ENCODE assay signal across 4 cellular contexts in the genomic region with DNA sequence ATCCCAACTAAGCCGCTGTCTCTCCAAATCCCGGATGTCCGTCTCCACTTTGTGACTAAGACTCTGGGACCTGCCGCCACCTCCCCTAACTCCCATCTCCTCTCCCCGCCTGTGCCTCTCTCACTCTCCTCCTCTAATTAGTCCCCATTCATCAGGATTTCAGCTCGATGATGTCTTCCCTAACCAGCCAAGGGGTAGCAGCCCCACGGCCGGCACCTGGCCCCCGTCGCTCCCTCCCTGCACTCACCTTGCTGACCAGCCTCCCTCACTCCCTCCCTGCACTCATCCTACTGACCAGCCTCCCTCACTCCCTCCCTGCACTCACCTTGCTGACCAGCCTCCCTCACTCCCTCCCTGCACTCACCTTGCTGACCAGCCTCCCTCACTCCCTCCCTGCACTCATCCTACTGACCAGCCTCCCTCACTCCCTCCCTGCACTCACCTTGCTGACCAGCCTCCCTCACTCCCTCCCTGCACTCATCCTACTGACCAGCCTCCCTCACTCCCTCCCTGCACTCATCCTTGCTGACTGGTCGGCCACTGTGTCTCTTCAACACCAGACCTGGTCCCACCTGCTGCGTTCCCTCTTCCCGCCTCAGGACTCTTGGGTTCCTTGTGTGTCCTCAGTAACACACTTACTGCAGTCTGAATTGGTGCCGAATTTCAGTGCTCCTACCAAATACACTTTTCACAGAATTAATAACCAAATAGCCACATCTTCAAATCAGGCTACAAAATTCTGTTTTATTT.
DNase-seq lines count a peak whose midpoint lies in the region; ATAC-seq, FAIRE-seq and TF ChIP-seq lines count a peak whose summit lies in the region.
"Not testable (repeated sequence)": the region's sequence is repeated elsewhere in the genome, so short reads cannot be mapped to it uniquely, and the experiment has no call there.

No MANE protein-coding gene starts in this region.

- not testable (repeated sequence) for H3K9ac ChIP-seq in H1 (replicated peaks in 1 of 4; ENCODE audit: extremely low read depth in 1 of 4, low read depth in 3 of 4, low read length in 3 of 4)

- H4K8ac ChIP-seq in H1 (ENCODE audit: extremely low read depth, insufficient read depth, low read length): not testable (repeated sequence)

- not testable (repeated sequence) for H2AFZ ChIP-seq in H1 (ENCODE audit: low read length)

- not testable (repeated sequence) for TF ChIP-seq CTCF in H1 (IDR thresholded peaks at IDR 0.05; ENCODE audit: control extremely low read depth in 1 of 3, insufficient read depth in 1 of 3, low read depth in 1 of 3, low read length in 3 of 3); upper lobe of right lung (IDR thresholded peaks at IDR 0.05)

- not testable (repeated sequence) for H3K36me3 ChIP-seq in H1 (ENCODE audit: control insufficient read depth in 2 of 4, insufficient read depth in 4 of 4, low read length in 3 of 4); upper lobe of right lung

- POLR2A ChIA-PET in H1 (lab: Charles Lee; ENCODE audit: partially characterized antibody): not testable (repeated sequence)

- not testable (repeated sequence) for H3K23me2 ChIP-seq in H1 (ENCODE audit: low read depth, low read length)

- not testable (repeated sequence) for H4K20me1 ChIP-seq in H1 (replicated peaks in 1 of 2; ENCODE audit: control insufficient read depth in 1 of 2, insufficient read depth in 2 of 2, low read length in 2 of 2)

- 94% methylated on average over 14 of the region's 14 CpGs; no CpG with 5 or more reads in 1 of the 2 experiments for WGBS in H1 (ENCODE audit: extremely low coverage in 1 of 2, insufficient coverage in 1 of 2, insufficient read length in 1 of 2, insufficient replicate concordance in 2 of 2, low coverage in 1 of 2, low lambda C conversion rate in 2 of 2, missing lambda C conversion rate in 1 of 2), 2 experiments

- not testable (repeated sequence) for H4K91ac ChIP-seq in H1 (replicated peaks; ENCODE audit: insufficient read length, low read length)

- not testable (repeated sequence) for TF ChIP-seq RAD21 in H1 (IDR thresholded peaks at IDR 0.05 in 1 of 2, conservative IDR thresholded peaks at IDR 0.05 in 1 of 2; ENCODE audit: low read depth in 2 of 2, low read length in 2 of 2)

- not testable (repeated sequence) for H3K14ac ChIP-seq in H1 (ENCODE audit: insufficient read length)

- CTCF ChIA-PET in H1 (lab: Charles Lee; ENCODE audit: partially characterized antibody): interaction anchor here (0.8 kb wide), 1 partner anchor 28 kb away, joined by 3 read pairs; no protein-coding TSS in a partner anchor

- H3K27me3 ChIP-seq in H1 (replicated peaks in 1 of 4; ENCODE audit: control insufficient read depth in 3 of 4, extremely low read depth in 1 of 4, insufficient read depth in 3 of 4, low read length in 3 of 4); upper lobe of right lung: not testable (repeated sequence)

- not testable (repeated sequence) for H3K79me2 ChIP-seq in H1 (ENCODE audit: control insufficient read depth in 1 of 2, insufficient read depth in 2 of 2, low read length in 2 of 2)

- not testable (repeated sequence) for H3K56ac ChIP-seq in H1 (replicated peaks; ENCODE audit: insufficient read length, low read depth, low read length)

- H3K9me3 ChIP-seq in H1 (ENCODE audit: insufficient read depth in 2 of 2, low read depth in 1 of 2, low read length in 1 of 2); upper lobe of right lung: not testable (repeated sequence)

- not testable (repeated sequence) for H3K4me3 ChIP-seq in H1 (ENCODE audit: extremely low read depth in 1 of 4, insufficient read depth in 2 of 4, low read depth in 3 of 4, low read length in 4 of 4); upper lobe of right lung

- intact Hi-C loops in cardiac septum (cut with DNase I); posterior vena cava (cut with DNase I); upper lobe of right lung (cut with DNase I): not testable (repeated sequence)

- not testable (repeated sequence) for H3K23ac ChIP-seq in H1 (ENCODE audit: insufficient read length)

- H2BK15ac ChIP-seq in H1 (ENCODE audit: low read length): 0 out of 2 replicates have a peak overlapping the region, but pooled peaks have one; percentile 72

- not testable (repeated sequence) for FAIRE-seq in H1 (lab: Jason Lieb, UNC)

- H3K4me2 ChIP-seq in H1 (ENCODE audit: insufficient read depth in 1 of 2, low read depth in 2 of 2, low read length in 2 of 2): not testable (repeated sequence)

- H2BK12ac ChIP-seq in H1 (ENCODE audit: low read depth, low read length): not testable (repeated sequence)

- not testable (repeated sequence) for H3K79me1 ChIP-seq in H1 (ENCODE audit: low read depth, low read length)

- not testable (repeated sequence) for TF ChIP-seq EP300 in H1 (IDR thresholded peaks at IDR 0.05; ENCODE audit: borderline replicate concordance in 1 of 2, low read depth in 2 of 2, low read length in 2 of 2)

- DNase-seq in H1 (ENCODE audit: low read depth in 1 of 2, low spot score in 2 of 2): not testable (repeated sequence)
- DNase-seq in cardiac septum (ENCODE audit: low spot score) (peak; percentile 51), posterior vena cava (ENCODE audit: low spot score) (peak; percentile 67), upper lobe of right lung (peak; percentile 35)

- H2BK20ac ChIP-seq in H1 (ENCODE audit: low read length): not testable (repeated sequence)

- H3K4me1 ChIP-seq in H1 (replicated peaks in 1 of 4; ENCODE audit: control insufficient read depth in 3 of 4, insufficient read depth in 4 of 4, low read length in 3 of 4); upper lobe of right lung: not testable (repeated sequence)

- H4K5ac ChIP-seq in H1 (ENCODE audit: insufficient read length, low read depth, low read length): not testable (repeated sequence)

- not testable (repeated sequence) for H2BK5ac ChIP-seq in H1 (ENCODE audit: low read depth, low read length)

- not testable (repeated sequence) for H2BK120ac ChIP-seq in H1 (replicated peaks; ENCODE audit: low read depth, low read length)

- H3K4ac ChIP-seq in H1 (replicated peaks; ENCODE audit: insufficient read length, low read depth, low read length): not testable (repeated sequence)

- not testable (repeated sequence) for TF ChIP-seq POLR2A in H1 (IDR thresholded peaks at IDR 0.05; ENCODE audit: control extremely low read depth in 1 of 2, low read depth in 2 of 2, low read length in 2 of 2)

- H3K18ac ChIP-seq in H1 (ENCODE audit: extremely low read depth, low read length): not testable (repeated sequence)

- not testable (repeated sequence) for H3K27ac ChIP-seq in H1 (ENCODE audit: low read depth, low read length); upper lobe of right lung

- H2AK5ac ChIP-seq in H1 (ENCODE audit: low read depth, low read length): not testable (repeated sequence)

- not testable (repeated sequence) for ATAC-seq in upper lobe of right lung
